16 cellular contexts compared by ENCODE assay signal in the genomic region with DNA sequence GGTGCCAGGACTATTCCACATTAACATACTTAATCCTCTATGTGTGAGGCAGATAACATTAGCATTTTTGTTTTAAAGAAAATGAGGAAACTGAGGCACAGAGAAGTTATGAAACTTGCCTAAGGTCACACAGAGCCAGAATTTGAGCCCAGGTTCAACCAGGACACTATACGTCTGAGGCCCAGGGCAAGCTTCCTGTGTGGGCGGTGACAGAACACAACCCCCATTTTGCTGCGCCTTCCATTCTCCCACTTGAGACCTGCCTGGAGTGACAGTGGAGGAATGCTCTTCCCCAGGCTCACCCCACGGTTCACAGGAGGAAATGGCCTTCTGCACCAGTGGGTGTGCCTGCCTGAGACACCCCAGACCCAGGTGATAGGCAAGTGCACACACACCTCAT.
A peak's percentile ranks its signal among the peaks of the same experiment; 100 is the strongest.
DNase-seq lines count a peak whose midpoint lies in the region; ATAC-seq and TF ChIP-seq lines count a peak whose summit lies in the region.
"Had no signal": no experiment of that assay in that cellular context is flagged by ENCODE, and none has a peak within 500 bp of the region (broad histone marks: within the 10 kb centered on the region; RNA-seq: fewer than 3 reads in every experiment).

No MANE protein-coding gene starts in this region.

- no peak for ATAC-seq in CD4-positive, CD25-positive, alpha-beta regulatory T cell (ENCODE audit: low read depth in 2 of 2)
- no peak for ATAC-seq in activated T-helper 17 cell treated with anti-CD3 and anti-CD28 coated beads, Interleukin-2, amount 50 U/mL, for 72 hours (replicated peaks)
- ATAC-seq in natural killer cell treated with Interleukin-12 subunit alpha and Interleukin-12 subunit beta and Interleukin-15 and Interleukin-18, amount 100 ng/mL, for 72 hours = no peak
- ATAC-seq in HG02763 (IDR thresholded peaks at IDR 0.05; ENCODE audit: unreplicated experiment) = no peak
- ATAC-seq in GM21576 (IDR thresholded peaks at IDR 0.05; ENCODE audit: unreplicated experiment) = no peak
- no peak for ATAC-seq in GM21360 (IDR thresholded peaks at IDR 0.05; ENCODE audit: unreplicated experiment)
- ATAC-seq: activated CD4-positive, alpha-beta T cell treated with anti-CD3 and anti-CD28 coated beads for 36 hours had no signal

- H3K36me3 Mint-ChIP-seq in CD4-positive, CD25-positive, alpha-beta regulatory T cell = no peaks in the 10 kb centered on the region
- H3K36me3 Mint-ChIP-seq in activated T-helper 17 cell treated with anti-CD3 and anti-CD28 coated beads, Interleukin-2, amount 50 U/mL, for 72 hours (ENCODE audit: low read depth) = no peaks in the 10 kb centered on the region
- H3K36me3 Mint-ChIP-seq in natural killer cell treated with Interleukin-12 subunit alpha and Interleukin-12 subunit beta and Interleukin-15 and Interleukin-18, amount 100 ng/mL, for 72 hours = no peaks in the 10 kb centered on the region

- H3K27ac Mint-ChIP-seq in CD4-positive, CD25-positive, alpha-beta regulatory T cell = peak overlapping the region; percentile 15 to 47 (median 34)
- peak overlapping the region; percentile 2 for H3K27ac Mint-ChIP-seq in activated T-helper 17 cell treated with anti-CD3 and anti-CD28 coated beads, Interleukin-2, amount 50 U/mL, for 72 hours
- H3K27ac Mint-ChIP-seq in natural killer cell treated with Interleukin-12 subunit alpha and Interleukin-12 subunit beta and Interleukin-15 and Interleukin-18, amount 100 ng/mL, for 72 hours = no peak overlapping the region
- H3K27ac Mint-ChIP-seq: activated CD4-positive, alpha-beta T cell treated with anti-CD3 and anti-CD28 coated beads for 36 hours had no signal

- no peak for DNase-seq in CD4-positive, CD25-positive, alpha-beta regulatory T cell
- DNase-seq in GM12864 (ENCODE audit: low read depth) (no peak), stomach (no peak)
- DNase-seq in natural killer cell treated with Interleukin-12 subunit alpha and Interleukin-12 subunit beta and Interleukin-15 and Interleukin-18, amount 100 ng/mL, for 72 hours (ENCODE audit: low spot score) = no peak
- DNase-seq: activated CD4-positive, alpha-beta T cell treated with anti-CD3 and anti-CD28 coated beads for 36 hours; activated effector memory CD4-positive, alpha-beta T cell treated with anti-CD3 and anti-CD28 coated beads, Interleukin-2, amount 50 U/mL, for 16 hours; brain microvascular endothelial cell; EL; NCI-H2081 treated with DMSO at 0.1 percent for 48 hours; RPMI8226; testis had no signal

- H3K27ac ChIP-seq in CD4-positive, CD25-positive, alpha-beta regulatory T cell (ENCODE audit: insufficient read depth, low read length, poor library complexity, severe bottlenecking) = no peak overlapping the region
- no peak overlapping the region for H3K27ac ChIP-seq in stomach
- H3K27ac ChIP-seq: BLaER1, brain microvascular endothelial cell, testis had no signal

- peaks cover 6% of the 10 kb centered on the region for H3K27me3 Mint-ChIP-seq in CD4-positive, CD25-positive, alpha-beta regulatory T cell
- no peaks in the 10 kb centered on the region for H3K27me3 Mint-ChIP-seq in activated T-helper 17 cell treated with anti-CD3 and anti-CD28 coated beads, Interleukin-2, amount 50 U/mL, for 72 hours
- H3K27me3 Mint-ChIP-seq in natural killer cell treated with Interleukin-12 subunit alpha and Interleukin-12 subunit beta and Interleukin-15 and Interleukin-18, amount 100 ng/mL, for 72 hours = peaks cover 7 to 11% of the 10 kb centered on the region in 2 donors

- no peaks in the 10 kb centered on the region for H3K9me3 Mint-ChIP-seq in CD4-positive, CD25-positive, alpha-beta regulatory T cell
- no peaks in the 10 kb centered on the region for H3K9me3 Mint-ChIP-seq in activated T-helper 17 cell treated with anti-CD3 and anti-CD28 coated beads, Interleukin-2, amount 50 U/mL, for 72 hours
- no peaks in the 10 kb centered on the region for H3K9me3 Mint-ChIP-seq in natural killer cell treated with Interleukin-12 subunit alpha and Interleukin-12 subunit beta and Interleukin-15 and Interleukin-18, amount 100 ng/mL, for 72 hours

- 69 to 90% (median 80%) methylated on average over 3 to 4 of the region's 4 CpGs for WGBS in stomach, 5 donors

- H3K36me3 ChIP-seq in CD4-positive, CD25-positive, alpha-beta regulatory T cell (ENCODE audit: control insufficient read depth, insufficient read depth, low read length) = no peaks in the 10 kb centered on the region
- H3K36me3 ChIP-seq in stomach = no peaks in the 10 kb centered on the region
- H3K36me3 ChIP-seq: brain microvascular endothelial cell had no signal

- H3K4me3 Mint-ChIP-seq in CD4-positive, CD25-positive, alpha-beta regulatory T cell = peak overlapping the region in 3 of 4 donors; percentile 67 to 85 (median 81)
- peak overlapping the region; percentile 71 for H3K4me3 Mint-ChIP-seq in activated T-helper 17 cell treated with anti-CD3 and anti-CD28 coated beads, Interleukin-2, amount 50 U/mL, for 72 hours
- H3K4me3 Mint-ChIP-seq in natural killer cell treated with Interleukin-12 subunit alpha and Interleukin-12 subunit beta and Interleukin-15 and Interleukin-18, amount 100 ng/mL, for 72 hours = peak overlapping the region; percentile 32

- H3K4me1 Mint-ChIP-seq in CD4-positive, CD25-positive, alpha-beta regulatory T cell = peaks cover 0 to 33% (median 17%) of the 10 kb centered on the region in 4 donors
- H3K4me1 Mint-ChIP-seq in activated T-helper 17 cell treated with anti-CD3 and anti-CD28 coated beads, Interleukin-2, amount 50 U/mL, for 72 hours = peaks cover 14% of the 10 kb centered on the region
- peaks cover 16 to 18% of the 10 kb centered on the region in 2 donors for H3K4me1 Mint-ChIP-seq in natural killer cell treated with Interleukin-12 subunit alpha and Interleukin-12 subunit beta and Interleukin-15 and Interleukin-18, amount 100 ng/mL, for 72 hours (ENCODE audit: low read depth in 2 of 2)

- no peak for TF ChIP-seq POLR2A in stomach (IDR thresholded peaks at IDR 0.05)

- intact Hi-C loops in stomach (cut with DNase I; ENCODE audit: low total_unique reads) = no loop called here

- TF ChIP-seq EP300 in stomach (IDR thresholded peaks at IDR 0.05) = no peak

- no peak overlapping the region for H3K4me3 ChIP-seq in CD4-positive, CD25-positive, alpha-beta regulatory T cell (ENCODE audit: low read depth, low read length)
- H3K4me3 ChIP-seq in GM12864 (ENCODE audit: low read depth, low read length) (peak overlapping the region; percentile 67), stomach (no peak overlapping the region)
- H3K4me3 ChIP-seq: BLaER1, testis had no signal

- no peaks in the 10 kb centered on the region for H3K27me3 ChIP-seq in CD4-positive, CD25-positive, alpha-beta regulatory T cell (ENCODE audit: control insufficient read depth, insufficient read depth, low read length)
- peaks cover 0 to 32% (median 0%) of the 10 kb centered on the region in 3 donors for H3K27me3 ChIP-seq in stomach
- H3K27me3 ChIP-seq: brain microvascular endothelial cell, testis had no signal

- peaks cover 35% of the 10 kb centered on the region for H3K4me1 ChIP-seq in CD4-positive, CD25-positive, alpha-beta regulatory T cell (ENCODE audit: control insufficient read depth, insufficient read depth, low read length, poor library complexity, severe bottlenecking)
- H3K4me1 ChIP-seq in stomach = peaks cover 19 to 53% (median 32%) of the 10 kb centered on the region in 4 donors

- H3K9me3 ChIP-seq in CD4-positive, CD25-positive, alpha-beta regulatory T cell (ENCODE audit: control insufficient read depth in 2 of 2, low read length in 2 of 2) = no peaks in the 10 kb centered on the region
- H3K9me3 ChIP-seq in stomach = no peaks in the 10 kb centered on the region
- H3K9me3 ChIP-seq: BLaER1, testis had no signal

- TF ChIP-seq CTCF in GM12864 (IDR thresholded peaks at IDR 0.05; ENCODE audit: low read depth, low read length, missing control alignments) = no peak
- no peak for TF ChIP-seq CTCF in stomach (IDR thresholded peaks at IDR 0.05)

Comparison
In these comparisons a context has a peak if more than half of its experiments do, and no peak if none do; other contexts are left out.
1. H3K27ac Mint-ChIP-seq: peak in CD4-positive, CD25-positive, alpha-beta regulatory T cell (3 of 3) and activated T-helper 17 cell treated with anti-CD3 and anti-CD28 coated beads, Interleukin-2, amount 50 U/mL, for 72 hours (single experiment); none in natural killer cell treated with Interleukin-12 subunit alpha and Interleukin-12 subunit beta and Interleukin-15 and Interleukin-18, amount 100 ng/mL, for 72 hours (0 of 2).
2. Peak in every context shown above with its lines, with median percentiles within 50 percentile points of each other: H3K4me3 Mint-ChIP-seq.